Comparison of ENCODE assay signal across 8 cellular contexts in the genomic region with DNA sequence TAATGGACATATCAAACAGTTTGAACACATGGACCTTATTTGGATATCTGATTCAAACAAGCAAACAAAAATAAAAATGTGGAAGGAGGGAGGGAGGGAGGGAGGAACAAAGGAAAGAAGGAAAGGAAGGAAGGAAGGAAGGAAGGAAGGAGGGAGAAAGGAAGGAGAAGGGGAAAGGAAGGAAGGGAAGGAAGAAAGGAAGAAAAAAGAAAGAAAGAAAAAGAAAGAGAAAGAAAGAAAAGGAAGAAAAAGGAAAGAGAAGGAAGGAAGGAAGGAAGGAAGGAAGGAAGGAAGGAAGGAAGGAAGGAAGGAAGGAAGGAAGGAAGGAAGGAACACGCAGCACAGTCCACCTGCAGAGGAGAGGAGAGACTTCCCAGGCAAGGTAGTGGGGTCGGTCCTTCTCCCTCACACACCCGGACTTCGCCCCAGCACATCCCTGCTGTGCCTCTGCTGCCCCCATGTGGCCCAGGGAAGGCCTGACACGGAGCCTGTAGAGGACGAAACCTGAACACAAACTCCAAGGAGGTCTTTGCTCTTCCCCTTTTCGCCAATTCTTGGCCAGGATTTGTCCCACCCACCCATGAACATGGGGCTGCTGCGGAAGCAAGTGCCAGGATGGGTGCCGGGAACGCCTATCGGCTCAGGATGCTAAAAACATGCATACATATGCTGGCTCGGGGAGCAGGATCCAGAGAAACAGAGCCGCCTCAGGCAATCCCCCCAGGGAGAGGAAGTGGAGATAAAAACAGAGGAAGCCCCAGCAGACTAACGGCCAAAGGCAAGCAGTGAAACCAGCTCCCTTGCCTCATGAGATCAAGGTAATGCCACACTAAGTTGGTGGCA. TPM values are rescaled to one million over a fixed set of nuclear protein-coding genes. Genes with fewer than 3 reads are reported as not detected.
DNase-seq lines count a peak whose midpoint lies in the region; ATAC-seq and TF ChIP-seq lines count a peak whose summit lies in the region.

No MANE protein-coding gene starts in this region.

- H3K9me3 Mint-ChIP-seq in naive thymus-derived CD8-positive, alpha-beta T cell: no peaks in the 10 kb centered on the region

- peaks cover 33% of the 10 kb centered on the region for H4K20me1 ChIP-seq in OCI-LY3 (ENCODE audit: insufficient read depth, low read length)

- in situ Hi-C loops in Caki2 (cut with HindIII; ENCODE audit: low pct_unique_long_range_greater_than_20kb, low sequenced_read_pairs): no loop called here

- peak overlapping the region; percentile 21; the same call in 1 of the 2 replicates for H3K9ac ChIP-seq in OCI-LY3 (ENCODE audit: low read length)

- no peaks in the 10 kb centered on the region for H3K27me3 ChIP-seq in OCI-LY3 (ENCODE audit: low read depth, low read length)
- H3K27me3 ChIP-seq in esophagus squamous epithelium: no peaks in the 10 kb centered on the region

- H3K36me3 ChIP-seq in OCI-LY3 (replicated peaks; ENCODE audit: low read depth, low read length) (peaks cover 64% of the 10 kb centered on the region), esophagus squamous epithelium (peaks cover 11 to 88% (median 14%) of the 10 kb centered on the region in 3 donors)

- H3K4me1 Mint-ChIP-seq in naive thymus-derived CD8-positive, alpha-beta T cell: peaks cover 7 to 29% (median 22%) of the 10 kb centered on the region in 4 donors

- intact Hi-C loops in esophagus squamous epithelium (cut with DNase I): no loop called here

- no peak overlapping the region for H2AFZ ChIP-seq in OCI-LY3 (ENCODE audit: low read depth, low read length)

- peak overlapping the region; percentile 57 to 83 (median 74) for H3K4me3 Mint-ChIP-seq in naive thymus-derived CD8-positive, alpha-beta T cell

- TF ChIP-seq POLR2A in esophagus squamous epithelium (IDR thresholded peaks at IDR 0.05): no peak

- H3K27me3 Mint-ChIP-seq in naive thymus-derived CD8-positive, alpha-beta T cell: no peaks in the 10 kb centered on the region

- peaks cover 11% of the 10 kb centered on the region; the same call in 1 of the 2 replicates for H3K79me2 ChIP-seq in OCI-LY3 (ENCODE audit: low read length)

- peaks cover 65% of the 10 kb centered on the region for H3K4me1 ChIP-seq in OCI-LY3 (ENCODE audit: low read length)
- H3K4me1 ChIP-seq in esophagus squamous epithelium: peaks cover 4 to 24% (median 8%) of the 10 kb centered on the region in 3 donors

- H3K27ac ChIP-seq in OCI-LY3 (ENCODE audit: low read length) (peak overlapping the region; percentile 70), esophagus squamous epithelium (peak overlapping the region in 3 of 4 donors; percentile 2 to 54 (median 38))

- 7 to 18% methylated on average over 8 to 9 of the region's 14 CpGs for WGBS in esophagus squamous epithelium, 2 donors

- POLR2A ChIA-PET in naive thymus-derived CD8-positive, alpha-beta T cell (lab: Charles Lee): interaction anchor here (1.6 kb wide), 1 partner anchor 103 kb away, joined by 5 read pairs; a partner anchor contains a TSS

- no peaks in the 10 kb centered on the region for H3K9me3 ChIP-seq in OCI-LY3 (ENCODE audit: insufficient read depth, low read length)
- H3K9me3 ChIP-seq in esophagus squamous epithelium: no peaks in the 10 kb centered on the region

- DNase-seq in Caki2 (ENCODE audit: low read depth) (peak; percentile 66), HUDEP-2 (lab: John Stamatoyannopoulos, UW; ENCODE audit: unreplicated experiment in 76 of 76) (peak in 67 of 76 experiments; percentile 3 to 79 (median 53)), activated T-cell treated with anti-CD3 and anti-CD28 coated beads for 4 hours (peak; percentile 73), esophagus squamous epithelium (lab: John Stamatoyannopoulos, UW) (no peak)
- DNase-seq in naive thymus-derived CD8-positive, alpha-beta T cell: peak; percentile 58 to 85 (median 70)
- peak; percentile 50 to 62 for DNase-seq in stimulated activated CD8-positive, alpha-beta memory T cell treated with anti-CD3 and anti-CD28 coated beads, Interleukin-7, amount 100 ng/mL, for 48 hours (ENCODE audit: extremely low read depth in 1 of 2, low read depth in 1 of 2)

- peak overlapping the region; percentile 68 for H3K4me2 ChIP-seq in OCI-LY3 (ENCODE audit: low read length)

- ATAC-seq in GM21423 (IDR thresholded peaks at IDR 0.05; ENCODE audit: unreplicated experiment): peak; percentile 61
- peak; percentile 95 to 98 for ATAC-seq in naive thymus-derived CD8-positive, alpha-beta T cell

- peak overlapping the region; percentile 11 to 87 (median 72) for H3K27ac Mint-ChIP-seq in naive thymus-derived CD8-positive, alpha-beta T cell

- H3K36me3 Mint-ChIP-seq in naive thymus-derived CD8-positive, alpha-beta T cell: peaks cover 0 to 63% (median 27%) of the 10 kb centered on the region in 3 donors

- peak overlapping the region; percentile 40 for H3K4me3 ChIP-seq in OCI-LY3 (ENCODE audit: low read length)
- H3K4me3 ChIP-seq in esophagus squamous epithelium: peak overlapping the region in 1 of 4 donors; percentile 26

- peak; percentile 85 for TF ChIP-seq CTCF in OCI-LY3 (IDR thresholded peaks at IDR 0.05; ENCODE audit: low read depth, low read length)
- peak; percentile 69 to 95 (median 85) for TF ChIP-seq CTCF in esophagus squamous epithelium (IDR thresholded peaks at IDR 0.05)

RNA-seq across cellular contexts. Expression of a gene that starts 52.3 kb away (rescaled TPM):
- 1.1 and 1.2 TPM in 2 replicates for total RNA-seq in Caki2 (2014; rRNA removed; shearing (Covaris generic); ENCODE audit: low replicate concordance)
- total RNA-seq in esophagus squamous epithelium: 1 to 10 TPM in 2 of 4 donors, under 1 TPM in 1, not detected in 1; 0.44 to 1.1 (median 1.0) TPM
- not detected for total RNA-seq in naive thymus-derived CD8-positive, alpha-beta T cell
- polyA plus RNA-seq in naive thymus-derived CD8-positive, alpha-beta T cell: under 1 TPM in 1 of 3 donors, not detected in 2; 0.01 TPM
